10 cellular contexts compared by ENCODE assay signal in genomic region chrX:143634701-143635442, GRCh38. TPM values are rescaled to one million over a fixed set of nuclear protein-coding genes. Genes with fewer than 3 reads are reported as not detected.
A peak's percentile ranks its signal among the peaks of the same experiment; 100 is the strongest.
DNase-seq lines count a peak whose midpoint lies in the region; ATAC-seq and TF ChIP-seq lines count a peak whose summit lies in the region.
"Had no signal": no experiment of that assay in that cellular context is flagged by ENCODE, and none has a peak within 500 bp of the region (broad histone marks: within the 10 kb centered on the region; RNA-seq: fewer than 3 reads in every experiment).

No MANE protein-coding gene starts in this region.

- peak overlapping the region in 1 of 5 donors; percentile 47 for H3K4me3 Mint-ChIP-seq in immature natural killer cell
- H3K4me3 Mint-ChIP-seq in activated CD4-positive, alpha-beta T cell treated with anti-CD3 and anti-CD28 coated beads for 36 hours, result no peak overlapping the region

- no peak for TF ChIP-seq POLR2A in body of pancreas (IDR thresholded peaks at IDR 0.05)
- TF ChIP-seq POLR2A in gastrocnemius medialis (IDR thresholded peaks at IDR 0.05), result peak in 1 of 2 donors; percentile 48

- DNase-seq in body of pancreas (peak in 3 of 4 donors; percentile 2 to 35 (median 13)), islet precursor cell (peak; percentile 58), gastrocnemius medialis (peak in 1 of 2 donors; percentile 17), immature natural killer cell (no peak), hepatic stellate cell (ENCODE audit: low spot score) (no peak), pons (ENCODE audit: low spot score) (no peak)
- no peak for DNase-seq in activated CD4-positive, alpha-beta T cell treated with anti-CD3 and anti-CD28 coated beads for 36 hours
- DNase-seq: activated CD8-positive, alpha-beta memory T cell treated with anti-CD3 and anti-CD28 coated beads, Interleukin-2, amount 50 U/mL, for 4 hours; EL had no signal

- ATAC-seq in body of pancreas (peak; percentile 69), gastrocnemius medialis (peak; percentile 40 to 43)
- ATAC-seq in activated CD4-positive, alpha-beta T cell treated with anti-CD3 and anti-CD28 coated beads for 36 hours, result no peak

- peaks cover 0 to 5% (median 0%) of the 10 kb centered on the region in 3 donors for H3K36me3 Mint-ChIP-seq in immature natural killer cell
- H3K36me3 Mint-ChIP-seq in activated CD4-positive, alpha-beta T cell treated with anti-CD3 and anti-CD28 coated beads for 36 hours (ENCODE audit: low read depth), result peaks cover 1% of the 10 kb centered on the region

- peaks cover 0 to 11% (median 7%) of the 10 kb centered on the region in 6 donors for H3K9me3 Mint-ChIP-seq in immature natural killer cell
- no peaks in the 10 kb centered on the region for H3K9me3 Mint-ChIP-seq in activated CD4-positive, alpha-beta T cell treated with anti-CD3 and anti-CD28 coated beads for 36 hours (ENCODE audit: low read depth)

- H3K36me3 ChIP-seq in HUES48 (ENCODE audit: control insufficient read depth, insufficient read depth, low read length), result no peaks in the 10 kb centered on the region
- no peaks in the 10 kb centered on the region for H3K36me3 ChIP-seq in body of pancreas (replicated peaks in 1 of 2; ENCODE audit: insufficient read depth in 1 of 2, low read depth in 2 of 2)
- no peaks in the 10 kb centered on the region for H3K36me3 ChIP-seq in gastrocnemius medialis

- intact Hi-C loops in body of pancreas (cut with DNase I) (no loop called here), gastrocnemius medialis (cut with DNase I; ENCODE audit: low total_unique reads) (loop anchor here (2.0 kb wide), 1 partner anchor 54 kb away; no protein-coding TSS in a partner anchor)
- intact Hi-C loops in activated CD4-positive, alpha-beta T cell treated with anti-CD3 and anti-CD28 coated beads for 36 hours (cut with DNase I, micrococcal nuclease), result no loop called here

- H3K9me3 ChIP-seq in HUES48 (ENCODE audit: control insufficient read depth, insufficient read depth, low read length), result peaks cover 32% of the 10 kb centered on the region
- no peaks in the 10 kb centered on the region for H3K9me3 ChIP-seq in body of pancreas
- H3K9me3 ChIP-seq in gastrocnemius medialis, result no peaks in the 10 kb centered on the region

- CTCF ChIA-PET in activated CD4-positive, alpha-beta T cell treated with anti-CD3 and anti-CD28 coated beads for 36 hours (lab: Charles Lee), result no interaction called here

- H3K9ac ChIP-seq in HUES48 (ENCODE audit: low read depth, low read length), result no peak overlapping the region; the same call in 1 of the 2 replicates

- POLR2A ChIA-PET in activated CD4-positive, alpha-beta T cell treated with anti-CD3 and anti-CD28 coated beads for 36 hours (lab: Charles Lee), result no interaction called here

- H3K4me1 Mint-ChIP-seq in immature natural killer cell, result peaks cover 0 to 1% of the 10 kb centered on the region in 2 donors
- no peaks in the 10 kb centered on the region for H3K4me1 Mint-ChIP-seq in activated CD4-positive, alpha-beta T cell treated with anti-CD3 and anti-CD28 coated beads for 36 hours

- peaks cover 1 to 11% (median 5%) of the 10 kb centered on the region in 3 donors for H3K27me3 Mint-ChIP-seq in immature natural killer cell (ENCODE audit: low read depth in 3 of 3)
- H3K27me3 Mint-ChIP-seq in activated CD4-positive, alpha-beta T cell treated with anti-CD3 and anti-CD28 coated beads for 36 hours, result peaks cover 13% of the 10 kb centered on the region

- H3K27ac ChIP-seq in HUES48 (ENCODE audit: low read depth, low read length), result no peak overlapping the region
- no peak overlapping the region for H3K27ac ChIP-seq in body of pancreas
- peak overlapping the region; percentile 75 to 79 (median 78) for H3K27ac ChIP-seq in gastrocnemius medialis

- H3K27ac Mint-ChIP-seq in immature natural killer cell, result no peak overlapping the region
- no peak overlapping the region for H3K27ac Mint-ChIP-seq in activated CD4-positive, alpha-beta T cell treated with anti-CD3 and anti-CD28 coated beads for 36 hours

- TF ChIP-seq CTCF in body of pancreas (IDR thresholded peaks at IDR 0.05) (no peak), gastrocnemius medialis (IDR thresholded peaks at IDR 0.05 in 4 of 5, conservative IDR thresholded peaks at IDR 0.05 in 1 of 5) (no peak)

- WGBS in body of pancreas, 2 donors, result 0 to 3% methylated on average over 17 to 28 of the region's 66 CpGs

- H3K27me3 ChIP-seq in HUES48 (ENCODE audit: control insufficient read depth, insufficient read depth, low read length) (peaks cover 22% of the 10 kb centered on the region), body of pancreas (no peaks in the 10 kb centered on the region), gastrocnemius medialis (peaks cover 0 to 5% (median 0%) of the 10 kb centered on the region in 3 donors)

- H3K4me1 ChIP-seq in HUES48 (ENCODE audit: control insufficient read depth, insufficient read depth, low read length) (peaks cover 18% of the 10 kb centered on the region), body of pancreas (peaks cover 7% of the 10 kb centered on the region), gastrocnemius medialis (no peaks in the 10 kb centered on the region)

- in situ Hi-C loops in gastrocnemius medialis (cut with MboI; ENCODE audit: low sequenced_read_pairs in 4 of 4), result no loop called here

- H3K4me3 ChIP-seq in HUES48 (ENCODE audit: low read depth, low read length), result peak overlapping the region; percentile 70
- H3K4me3 ChIP-seq in body of pancreas, result peak overlapping the region in 1 of 2 donors; percentile 22
- peak overlapping the region; percentile 52 to 62 (median 58) for H3K4me3 ChIP-seq in gastrocnemius medialis

RNA-seq across cellular contexts. Expression of gene SLITRK4, which starts 1.0 kb away (rescaled TPM):
- total RNA-seq in body of pancreas (1 to 10 TPM in 1 of 2 donors, under 1 TPM in 1; 0.33 to 1.6 TPM), gastrocnemius medialis (10 to 100 TPM; 23.9 to 65.4 (median 33.5) TPM)
- not detected for polyA plus RNA-seq in immature natural killer cell
- total RNA-seq in activated CD4-positive, alpha-beta T cell treated with anti-CD3 and anti-CD28 coated beads for 36 hours, result not detected

Comparison
In these comparisons a context has a peak if more than half of its experiments do, and no peak if none do; other contexts are left out.
1. H3K27ac ChIP-seq: peak in gastrocnemius medialis (4 of 4); none in HUES48 (single experiment) and body of pancreas (0 of 4).
2. DNase-seq: peak in body of pancreas (3 of 4) and islet precursor cell (single experiment); none in immature natural killer cell (0 of 3), hepatic stellate cell (single experiment), pons (single experiment) and activated CD4-positive, alpha-beta T cell treated with anti-CD3 and anti-CD28 coated beads for 36 hours (single experiment).
3. RNA of gene SLITRK4, which starts 1.0 kb away (total RNA-seq): 23.9 to 65.4 TPM in gastrocnemius medialis; 0.33 to 1.6 TPM in body of pancreas and not detected in activated CD4-positive, alpha-beta T cell treated with anti-CD3 and anti-CD28 coated beads for 36 hours; every median in the first group is over 4 times any median in the second.